In the genomic region with DNA sequence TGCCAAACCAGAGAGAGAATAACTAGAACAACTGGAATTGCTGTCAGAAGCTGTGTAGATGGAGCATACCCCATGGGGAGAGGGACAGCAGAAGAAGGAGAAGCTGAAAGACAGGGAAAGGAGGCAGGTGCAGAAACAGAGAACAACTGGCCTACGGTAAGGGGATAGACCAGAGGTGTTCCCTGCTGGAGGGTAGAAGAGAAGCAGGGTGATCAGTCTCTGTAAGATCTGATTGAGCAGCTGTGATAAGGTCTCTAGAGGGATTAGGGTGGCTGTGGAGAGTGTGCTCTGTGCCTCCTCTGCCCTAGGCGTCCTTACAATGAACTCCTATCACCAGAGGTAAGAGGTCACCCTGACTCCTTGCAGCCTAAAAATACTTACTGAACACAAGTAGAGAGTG, we compare ENCODE assay signal across 22 cellular contexts. TPM values are rescaled to one million over a fixed set of nuclear protein-coding genes. Genes with fewer than 3 reads are reported as not detected.
A peak's percentile ranks its signal among the peaks of the same experiment; 100 is the strongest.
DNase-seq lines count a peak whose midpoint lies in the region; TF ChIP-seq lines count a peak whose summit lies in the region.
"Had no signal": no experiment of that assay in that cellular context is flagged by ENCODE, and none has a peak within 500 bp of the region (broad histone marks: within the 10 kb centered on the region; RNA-seq: fewer than 3 reads in every experiment).

No MANE protein-coding gene starts in this region.

- H3K4me1 ChIP-seq in HEK293 (ENCODE audit: control insufficient read depth, insufficient read depth, low read length) (no peaks in the 10 kb centered on the region), SJCRH30 (peaks cover 3% of the 10 kb centered on the region; the same call in 1 of the 2 replicates)
- H3K4me1 ChIP-seq: A549; BE2C; BLaER1 treated with 17β-estradiol and CSF1 and Interleukin-3, amounts not matched to agents 10 nM and 100 nM; HAP-1 had no signal

- H3K27ac ChIP-seq in HEK293 (ENCODE audit: extremely low read depth, low read depth, low read length) (no peak overlapping the region), SJCRH30 (no peak overlapping the region), WERI-Rb-1 (no peak overlapping the region)
- H3K27ac ChIP-seq: A549; BLaER1 treated with 17β-estradiol and CSF1 and Interleukin-3, amounts not matched to agents 10 nM and 100 nM had no signal

- DNase-seq in ELF-1 (ENCODE audit: low read depth, low spot score): peak; percentile 2
- peak; percentile 39 to 70 for DNase-seq in SJCRH30
- no peak for DNase-seq in NCI-H146 (lab: John Stamatoyannopoulos, UW)
- DNase-seq in activated naive CD4-positive, alpha-beta T cell (lab: John Stamatoyannopoulos, UW): no peak
- no peak for DNase-seq in WERI-Rb-1
- DNase-seq: 8988T; ACHN; AML-193; BE2C; CD4-positive, alpha-beta T cell; CD8-positive, alpha-beta memory T cell; DMS 273 treated with DMSO at 0.1 percent for 48 hours; DMS79; EL; GF-D8 had no signal

- H3K4me3 ChIP-seq in HEK293 (ENCODE audit: low read depth, low read length) (no peak overlapping the region), SJCRH30 (no peak overlapping the region), WERI-Rb-1 (ENCODE audit: low read depth, low read length) (no peak overlapping the region)
- H3K4me3 ChIP-seq: A549; BLaER1 treated with 17β-estradiol and CSF1 and Interleukin-3, amounts not matched to agents 10 nM and 100 nM; GM23338; HAP-1 had no signal

- no peaks in the 10 kb centered on the region for H3K36me3 ChIP-seq in HEK293 (ENCODE audit: control insufficient read depth in 2 of 2, insufficient read depth in 1 of 2, low read length in 2 of 2)
- H3K36me3 ChIP-seq in SJCRH30: no peaks in the 10 kb centered on the region
- no peaks in the 10 kb centered on the region for H3K36me3 ChIP-seq in WERI-Rb-1
- H3K36me3 ChIP-seq: BE2C; BLaER1 treated with 17β-estradiol and CSF1 and Interleukin-3, amounts not matched to agents 10 nM and 100 nM; HAP-1 had no signal

- TF ChIP-seq CTCF in HEK293 (tag by site-specific recombination; IDR thresholded peaks at IDR 0.05): no peak
- TF ChIP-seq CTCF in WERI-Rb-1 (IDR thresholded peaks at IDR 0.05; ENCODE audit: low read depth, low read length): no peak

- CTCF ChIA-PET in HEK293 (lab: Yijun Ruan, JAX): no interaction called here

- POLR2A ChIA-PET in HEK293 (lab: Yijun Ruan, JAX): no interaction called here

- H3K9me3 ChIP-seq in HEK293 (ENCODE audit: control insufficient read depth, insufficient read depth, low read depth, low read length) (no peaks in the 10 kb centered on the region), SJCRH30 (replicated peaks) (peaks cover 6% of the 10 kb centered on the region; the same call in 1 of the 2 replicates), WERI-Rb-1 (ENCODE audit: severe bottlenecking) (no peaks in the 10 kb centered on the region)
- H3K9me3 ChIP-seq: A549, BE2C, HAP-1 had no signal

- H3K27me3 ChIP-seq in SJCRH30: no peaks in the 10 kb centered on the region
- H3K27me3 ChIP-seq in WERI-Rb-1 (ENCODE audit: insufficient read depth, low read depth, severe bottlenecking): no peaks in the 10 kb centered on the region
- H3K27me3 ChIP-seq: BE2C; BLaER1 treated with 17β-estradiol and CSF1 and Interleukin-3, amounts not matched to agents 10 nM and 100 nM had no signal

TF ChIP-seq in HEK293, 187 proteins besides CTCF, POLR2A, EP300 and RAD21:
- peak; percentile 85 for TF ChIP-seq ZIC2 (tag by site-specific recombination; IDR thresholded peaks at IDR 0.05)
- TF ChIP-seq ZNF549 (tag by site-specific recombination; IDR thresholded peaks at IDR 0.05): no peak

RNA-seq across cellular contexts. Expression of a gene that starts 30.4 kb away (rescaled TPM):
- total RNA-seq in SJCRH30 (2014; rRNA removed; shearing (Covaris generic)): 41.5 and 44.8 TPM in 2 replicates

RNA-seq across cellular contexts. Expression of a gene that starts 33.8 kb away (rescaled TPM):
- total RNA-seq in SJCRH30 (2014; rRNA removed; shearing (Covaris generic)): 0.36 and 0.66 TPM in 2 replicates
- total RNA-seq: CD4-positive, alpha-beta T cell; CD8-positive, alpha-beta memory T cell; G401; GM23338; H4 had no signal

Comparison
In these comparisons a context has a peak if more than half of its experiments do, and no peak if none do; other contexts are left out.
1. DNase-seq: peak in ELF-1 (single experiment) and SJCRH30 (2 of 2); none in NCI-H146 (single experiment), activated naive CD4-positive, alpha-beta T cell (0 of 4) and WERI-Rb-1 (single experiment).